In the genomic region with DNA sequence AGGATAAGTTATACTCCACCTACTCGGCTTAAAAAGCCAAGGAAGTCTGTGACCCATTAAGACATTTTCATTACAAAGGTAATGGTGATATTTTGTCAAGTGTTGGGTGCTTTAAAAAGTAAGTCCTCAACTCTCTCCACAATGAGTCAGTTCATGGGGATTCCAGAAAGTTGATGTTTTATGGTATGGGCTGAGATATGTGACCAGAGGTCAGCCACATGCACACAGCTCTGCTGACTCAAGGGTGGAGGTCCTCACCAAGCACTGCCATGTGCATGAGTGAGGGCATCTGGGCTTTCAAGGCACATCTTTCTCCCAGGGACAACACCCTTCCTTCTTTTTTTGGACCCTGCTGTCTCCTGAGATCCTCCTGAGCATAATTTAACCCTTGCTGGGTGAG, we compare ENCODE assay signal across 19 cellular contexts.
DNase-seq lines count a peak whose midpoint lies in the region; ATAC-seq and TF ChIP-seq lines count a peak whose summit lies in the region.
"Had no signal": no experiment of that assay in that cellular context is flagged by ENCODE, and none has a peak within 500 bp of the region (broad histone marks: within the 10 kb centered on the region; RNA-seq: fewer than 3 reads in every experiment).

No MANE protein-coding gene starts in this region.

- DNase-seq in AG04449 (ENCODE audit: low read depth, low spot score) = peak; percentile 46
- DNase-seq in HFFc6 = peak; percentile 82
- DNase-seq in astrocyte of the spinal cord (ENCODE audit: low read depth, low spot score) = peak; percentile 76
- DNase-seq in left colon = no peak
- no peak for DNase-seq in KBM-7
- no peak for DNase-seq in effector CD4-positive, alpha-beta T cell
- DNase-seq in activated CD8-positive, alpha-beta memory T cell treated with anti-CD3 and anti-CD28 coated beads, Interleukin-2, amount 10 ng/mL, durations not matched to agents 7 days and 5 days = no peak
- DNase-seq: activated effector memory CD4-positive, alpha-beta T cell treated with anti-CD3 and anti-CD28 coated beads, Interleukin-2, amount 50 U/mL, for 16 hours; AML-193; aorta; islet precursor cell; NCI-H2081; NCI-H526; nephron progenitor cell; stimulated activated naive CD8-positive, alpha-beta T cell treated with anti-CD3 and anti-CD28 coated beads, Interleukin-15, amount 100 ng/mL, for 72 hours; WERI-Rb-1 had no signal

- H3K36me3 Mint-ChIP-seq in HFFc6 (ENCODE audit: low read depth) = no peaks in the 10 kb centered on the region
- H3K36me3 Mint-ChIP-seq in activated CD8-positive, alpha-beta memory T cell treated with anti-CD3 and anti-CD28 coated beads, Interleukin-2, amount 10 ng/mL, durations not matched to agents 7 days and 5 days = peaks cover 20% of the 10 kb centered on the region

- no peaks in the 10 kb centered on the region for H3K9me3 Mint-ChIP-seq in HFFc6
- H3K9me3 Mint-ChIP-seq in activated CD8-positive, alpha-beta memory T cell treated with anti-CD3 and anti-CD28 coated beads, Interleukin-2, amount 10 ng/mL, durations not matched to agents 7 days and 5 days (ENCODE audit: low read depth) = peaks cover 3% of the 10 kb centered on the region
- H3K9me3 Mint-ChIP-seq: IgD-negative memory B cell, nephron progenitor cell had no signal

- CTCF ChIA-PET in AG04449 (lab: Yijun Ruan, JAX) = no interaction called here
- CTCF ChIA-PET in activated CD8-positive, alpha-beta memory T cell treated with anti-CD3 and anti-CD28 coated beads, Interleukin-2, amount 10 ng/mL, durations not matched to agents 7 days and 5 days (lab: Charles Lee) = interaction anchor here (1.5 kb wide), 1 partner anchor 16 kb away, joined by 4 read pairs; no protein-coding TSS in a partner anchor

- intact Hi-C loops in left colon (cut with DNase I, micrococcal nuclease) = no loop called here

- H3K27me3 Mint-ChIP-seq in HFFc6 (ENCODE audit: insufficient read depth) = no peaks in the 10 kb centered on the region; the same call in 1 of the 2 replicates
- no peaks in the 10 kb centered on the region for H3K27me3 Mint-ChIP-seq in activated CD8-positive, alpha-beta memory T cell treated with anti-CD3 and anti-CD28 coated beads, Interleukin-2, amount 10 ng/mL, durations not matched to agents 7 days and 5 days
- H3K27me3 Mint-ChIP-seq: IgD-negative memory B cell; stimulated activated naive CD8-positive, alpha-beta T cell treated with anti-CD3 and anti-CD28 coated beads, Interleukin-15, amount 100 ng/mL, for 72 hours had no signal

- no peak overlapping the region for H3K4me3 ChIP-seq in AG04449 (ENCODE audit: low read depth, low read length)
- no peak overlapping the region for H3K4me3 ChIP-seq in astrocyte of the spinal cord (ENCODE audit: low read depth, low read length)
- H3K4me3 ChIP-seq: coronary artery had no signal

- TF ChIP-seq CTCF in AG04449 (IDR thresholded peaks at IDR 0.05; ENCODE audit: insufficient read depth, low read length, missing control alignments) (no peak), HFFc6 (IDR thresholded peaks at IDR 0.05) (no peak), astrocyte of the spinal cord (IDR thresholded peaks at IDR 0.05; ENCODE audit: low read depth, low read length) (no peak)

- POLR2A ChIA-PET in AG04449 (lab: Yijun Ruan, JAX) = no interaction called here

- peak overlapping the region; percentile 80 for H3K27ac Mint-ChIP-seq in HFFc6
- no peak overlapping the region for H3K27ac Mint-ChIP-seq in activated CD8-positive, alpha-beta memory T cell treated with anti-CD3 and anti-CD28 coated beads, Interleukin-2, amount 10 ng/mL, durations not matched to agents 7 days and 5 days
- H3K27ac Mint-ChIP-seq: IgD-negative memory B cell; nephron progenitor cell; stimulated activated naive CD8-positive, alpha-beta T cell treated with anti-CD3 and anti-CD28 coated beads, Interleukin-15, amount 100 ng/mL, for 72 hours had no signal

- peaks cover 81% of the 10 kb centered on the region for H3K4me1 Mint-ChIP-seq in HFFc6 (ENCODE audit: low read depth)
- peaks cover 26% of the 10 kb centered on the region for H3K4me1 Mint-ChIP-seq in activated CD8-positive, alpha-beta memory T cell treated with anti-CD3 and anti-CD28 coated beads, Interleukin-2, amount 10 ng/mL, durations not matched to agents 7 days and 5 days
- H3K4me1 Mint-ChIP-seq: nephron progenitor cell had no signal

- H3K4me3 Mint-ChIP-seq in HFFc6 = peak overlapping the region; percentile 32; the same call in 1 of the 2 replicates
- no peak overlapping the region for H3K4me3 Mint-ChIP-seq in activated CD8-positive, alpha-beta memory T cell treated with anti-CD3 and anti-CD28 coated beads, Interleukin-2, amount 10 ng/mL, durations not matched to agents 7 days and 5 days
- H3K4me3 Mint-ChIP-seq: IgD-negative memory B cell; nephron progenitor cell; stimulated activated naive CD8-positive, alpha-beta T cell treated with anti-CD3 and anti-CD28 coated beads, Interleukin-15, amount 100 ng/mL, for 72 hours had no signal

- in situ Hi-C loops in astrocyte of the spinal cord (cut with HindIII; ENCODE audit: low sequenced_read_pairs) = no loop called here
- in situ Hi-C loops in KBM-7 (cut with MboI; ENCODE audit: low pct_unique_long_range_greater_than_20kb, low sequenced_read_pairs) = no loop called here

- ATAC-seq in left colon (peak; percentile 37), GM18861 (IDR thresholded peaks at IDR 0.05; ENCODE audit: unreplicated experiment) (no peak)
- ATAC-seq in activated CD8-positive, alpha-beta memory T cell treated with anti-CD3 and anti-CD28 coated beads, Interleukin-2, amount 10 ng/mL, durations not matched to agents 7 days and 5 days = no peak
- ATAC-seq: stimulated activated naive CD8-positive, alpha-beta T cell treated with anti-CD3 and anti-CD28 coated beads, Interleukin-15, amount 100 ng/mL, for 72 hours had no signal

Comparison
In these comparisons a context has a peak if more than half of its experiments do, and no peak if none do; other contexts are left out.
1. DNase-seq: peak in AG04449 (single experiment), HFFc6 (single experiment) and astrocyte of the spinal cord (single experiment); none in left colon (0 of 2), KBM-7 (single experiment), effector CD4-positive, alpha-beta T cell (single experiment) and activated CD8-positive, alpha-beta memory T cell treated with anti-CD3 and anti-CD28 coated beads, Interleukin-2, amount 10 ng/mL, durations not matched to agents 7 days and 5 days (single experiment).